Comparison of ENCODE assay signal across 18 cellular contexts in the genomic region with DNA sequence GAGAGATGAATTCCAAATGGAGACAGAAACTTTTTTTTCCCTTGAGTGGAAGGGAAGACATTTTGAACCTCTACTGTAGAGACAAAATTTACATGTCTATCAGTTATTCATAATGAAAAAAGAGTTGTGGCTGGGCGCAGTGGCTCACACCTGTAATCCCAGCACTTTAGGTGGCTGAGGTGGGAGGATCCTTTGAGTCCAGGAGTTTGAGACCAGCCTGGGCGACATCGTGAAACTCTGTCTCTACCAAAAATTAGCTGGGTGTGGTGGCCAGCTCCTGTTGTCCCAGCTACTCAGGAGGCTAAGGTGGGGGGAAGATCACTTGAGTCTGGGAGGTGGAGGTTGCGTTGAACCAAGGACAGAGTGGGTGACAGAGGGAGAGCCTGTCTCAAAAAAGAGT. TPM values are rescaled to one million over a fixed set of nuclear protein-coding genes. Genes with fewer than 3 reads are reported as not detected.
DNase-seq lines count a peak whose midpoint lies in the region; ATAC-seq and TF ChIP-seq lines count a peak whose summit lies in the region.
"Had no signal": no experiment of that assay in that cellular context is flagged by ENCODE, and none has a peak within 500 bp of the region (broad histone marks: within the 10 kb centered on the region; RNA-seq: fewer than 3 reads in every experiment).

No MANE protein-coding gene starts in this region.

- POLR2A ChIA-PET in IMR-90 (lab: Charles Lee; ENCODE audit: unreplicated experiment): no interaction called here

- no peak overlapping the region for H3K14ac ChIP-seq in IMR-90 (replicated peaks; ENCODE audit: low read depth, low read length)

- H4K20me1 ChIP-seq in IMR-90 (ENCODE audit: insufficient read depth, low read length): peaks cover 37% of the 10 kb centered on the region
- H4K20me1 ChIP-seq in GM23248 (ENCODE audit: insufficient read depth): no peaks in the 10 kb centered on the region

- no peaks in the 10 kb centered on the region for H3K9me3 Mint-ChIP-seq in activated T-helper 17 cell treated with anti-CD3 and anti-CD28 coated beads, Interleukin-2, amount 50 U/mL, for 72 hours
- H3K9me3 Mint-ChIP-seq in stimulated activated effector memory CD8-positive, alpha-beta T cell treated with anti-CD3 and anti-CD28 coated beads, Interleukin-12 subunit alpha, Interleukin-12 subunit beta, amount 100 ng/mL, for 72 hours: no peaks in the 10 kb centered on the region

- CTCF ChIA-PET in IMR-90 (lab: Yijun Ruan, JAX): no interaction called here

- no peak overlapping the region for H2AK9ac ChIP-seq in IMR-90 (replicated peaks; ENCODE audit: low read depth, low read length, poor library complexity)

- no peak overlapping the region for H2BK5ac ChIP-seq in IMR-90 (ENCODE audit: low read depth, low read length, poor library complexity, severe bottlenecking)

- H3K79me2 ChIP-seq in GM23248 (ENCODE audit: insufficient read depth): peaks cover 84% of the 10 kb centered on the region

- no peak for TF ChIP-seq POLR2A in IMR-90 (IDR thresholded peaks at IDR 0.05; ENCODE audit: low read depth, low read length)

- no peaks in the 10 kb centered on the region for H3K4me1 ChIP-seq in IMR-90 (ENCODE audit: control insufficient read depth, insufficient read depth, low read length)
- peaks cover 40% of the 10 kb centered on the region for H3K4me1 ChIP-seq in GM23248 (ENCODE audit: insufficient read depth)

- H3K4me1 Mint-ChIP-seq in activated T-helper 17 cell treated with anti-CD3 and anti-CD28 coated beads, Interleukin-2, amount 50 U/mL, for 72 hours: peaks cover 37% of the 10 kb centered on the region
- H3K4me1 Mint-ChIP-seq in stimulated activated effector memory CD8-positive, alpha-beta T cell treated with anti-CD3 and anti-CD28 coated beads, Interleukin-12 subunit alpha, Interleukin-12 subunit beta, amount 100 ng/mL, for 72 hours: peaks cover 43% of the 10 kb centered on the region

- H3K9me1 ChIP-seq in IMR-90 (ENCODE audit: insufficient read depth, low read length): peaks cover 6% of the 10 kb centered on the region

- WGBS in IMR-90 (ENCODE audit: extremely low coverage in 2 of 2, insufficient read length in 1 of 2), 2 experiments: 100% methylated on average over 2 of the region's 4 CpGs; no CpG with 5 or more reads in 1 of the 2 experiments
- WGBS in GM23248 (ENCODE audit: low coverage in 1 of 2, low lambda C conversion rate in 2 of 2, missing lambda C conversion rate in 2 of 2), 2 experiments: 96 to 99% methylated on average over 4 of the region's 4 CpGs

- H4K8ac ChIP-seq in IMR-90 (ENCODE audit: low read depth in 2 of 2, low read length in 2 of 2): 0 out of 4 replicates have a peak overlapping the region, but pooled peaks of 1 of the 2 experiments have one; percentile 25

- peaks cover 7 to 39% of the 10 kb centered on the region in 2 experiments for H3K79me1 ChIP-seq in IMR-90 (ENCODE audit: low read depth in 1 of 2, low read length in 2 of 2)

- H2BK15ac ChIP-seq in IMR-90 (ENCODE audit: low read depth, low read length): no peak overlapping the region

- no peak for ATAC-seq in IMR-90 (ENCODE audit: low read depth)
- ATAC-seq in activated T-helper 17 cell treated with anti-CD3 and anti-CD28 coated beads, Interleukin-2, amount 50 U/mL, for 72 hours (replicated peaks): peak; percentile 17
- peak; percentile 3 for ATAC-seq in stimulated activated effector memory CD8-positive, alpha-beta T cell treated with anti-CD3 and anti-CD28 coated beads, Interleukin-12 subunit alpha, Interleukin-12 subunit beta, amount 100 ng/mL, for 72 hours
- no peak for ATAC-seq in HG02870 (IDR thresholded peaks at IDR 0.05; ENCODE audit: unreplicated experiment)

- no peak overlapping the region for H3K56ac ChIP-seq in IMR-90 (ENCODE audit: extremely low read depth, insufficient read depth, low read length)

- H3K18ac ChIP-seq in IMR-90 (ENCODE audit: low read depth, low read length): no peak overlapping the region

- H2AK5ac ChIP-seq in IMR-90 (ENCODE audit: low read depth, low read length): no peak overlapping the region

- BruUV-seq in IMR-90 (replicated peaks; lab: Mats Ljungman, UMichigan): no TSS peak

- H2AFZ ChIP-seq in IMR-90 (replicated peaks; ENCODE audit: low read length, poor library complexity) (no peak overlapping the region), GM23248 (no peak overlapping the region)

- no peak overlapping the region for H2BK120ac ChIP-seq in IMR-90 (ENCODE audit: low read depth, low read length)

- peak overlapping the region; percentile 66; the same call in 1 of the 2 replicates for H3K23ac ChIP-seq in IMR-90 (ENCODE audit: low read depth, low read length)

- H3K36me3 ChIP-seq in IMR-90 (ENCODE audit: control insufficient read depth, insufficient read depth, low read length) (peaks cover 2% of the 10 kb centered on the region), GM23248 (ENCODE audit: low read depth) (0 out of 2 replicates have a peak, but pooled peaks cover 4% of the 10 kb centered on the region)

- peak overlapping the region; percentile 85 for H3K27ac Mint-ChIP-seq in activated T-helper 17 cell treated with anti-CD3 and anti-CD28 coated beads, Interleukin-2, amount 50 U/mL, for 72 hours
- no peak overlapping the region for H3K27ac Mint-ChIP-seq in stimulated activated effector memory CD8-positive, alpha-beta T cell treated with anti-CD3 and anti-CD28 coated beads, Interleukin-12 subunit alpha, Interleukin-12 subunit beta, amount 100 ng/mL, for 72 hours

- no peak overlapping the region for H4K91ac ChIP-seq in IMR-90 (ENCODE audit: insufficient read depth, low read depth, low read length)

- H2BK20ac ChIP-seq in IMR-90 (ENCODE audit: low read depth, low read length): no peak overlapping the region

- H3K27ac ChIP-seq in IMR-90 (ENCODE audit: insufficient read depth, low read length): no peak overlapping the region
- H3K27ac ChIP-seq in GM23248: no peak overlapping the region
- H3K27ac ChIP-seq: upper lobe of left lung had no signal

- H4K5ac ChIP-seq in IMR-90 (ENCODE audit: low read depth, low read length): no peak overlapping the region

- H3K4me3 ChIP-seq in IMR-90 (ENCODE audit: insufficient read depth, low read depth, low read length) (no peak overlapping the region), GM23248 (no peak overlapping the region)
- H3K4me3 ChIP-seq: upper lobe of left lung had no signal

- H3K36me3 Mint-ChIP-seq in activated T-helper 17 cell treated with anti-CD3 and anti-CD28 coated beads, Interleukin-2, amount 50 U/mL, for 72 hours (ENCODE audit: low read depth): peaks cover 27% of the 10 kb centered on the region
- H3K36me3 Mint-ChIP-seq in stimulated activated effector memory CD8-positive, alpha-beta T cell treated with anti-CD3 and anti-CD28 coated beads, Interleukin-12 subunit alpha, Interleukin-12 subunit beta, amount 100 ng/mL, for 72 hours: no peaks in the 10 kb centered on the region

- no peak for TF ChIP-seq RAD21 in IMR-90 (IDR thresholded peaks at IDR 0.05; ENCODE audit: low read length)

- intact Hi-C loops in IMR-90 (cut with micrococcal nuclease): no loop called here

- H3K4me3 Mint-ChIP-seq in activated T-helper 17 cell treated with anti-CD3 and anti-CD28 coated beads, Interleukin-2, amount 50 U/mL, for 72 hours: no peak overlapping the region
- no peak overlapping the region for H3K4me3 Mint-ChIP-seq in stimulated activated effector memory CD8-positive, alpha-beta T cell treated with anti-CD3 and anti-CD28 coated beads, Interleukin-12 subunit alpha, Interleukin-12 subunit beta, amount 100 ng/mL, for 72 hours

- H3K9ac ChIP-seq in IMR-90 (ENCODE audit: low read depth, low read length) (no peak overlapping the region), GM23248 (no peak overlapping the region)

- H3K27me3 Mint-ChIP-seq in activated T-helper 17 cell treated with anti-CD3 and anti-CD28 coated beads, Interleukin-2, amount 50 U/mL, for 72 hours: no peaks in the 10 kb centered on the region
- H3K27me3 Mint-ChIP-seq: brain had no signal

- DNase-seq in activated naive CD4-positive, alpha-beta T cell treated with Interleukin-2 at 50 U/mL for 16 hours: peak; percentile 15
- DNase-seq in activated naive CD4-positive, alpha-beta T cell treated with anti-CD3 and anti-CD28 coated beads, Interleukin-2, amount 50 U/mL, for 16 hours: no peak
- no peak for DNase-seq in IMR-90
- peak in 1 of 2 donors; percentile 60 for DNase-seq in stimulated activated effector memory CD8-positive, alpha-beta T cell treated with anti-CD3 and anti-CD28 coated beads, Interleukin-12 subunit alpha, Interleukin-12 subunit beta, amount 100 ng/mL, for 72 hours (ENCODE audit: low spot score in 2 of 2)
- no peak for DNase-seq in Ammon's horn (ENCODE audit: low spot score)
- DNase-seq in GM23248: no peak
- DNase-seq: DMS79; effector memory CD4-positive, alpha-beta T cell; mammary epithelial cell; NCI-H1694 treated with DMSO at 0.1 percent for 48 hours; NCI-H526; occipital lobe; RPMI8226; small intestine; upper lobe of left lung had no signal

- no peaks in the 10 kb centered on the region for H3K9me3 ChIP-seq in IMR-90 (ENCODE audit: control insufficient read depth, insufficient read depth, low read length)
- no peaks in the 10 kb centered on the region for H3K9me3 ChIP-seq in GM23248 (ENCODE audit: low read depth)
- H3K9me3 ChIP-seq: upper lobe of left lung had no signal

- no peaks in the 10 kb centered on the region for H3K9me2 ChIP-seq in GM23248 (ENCODE audit: insufficient read depth)

- no peaks in the 10 kb centered on the region for H3K27me3 ChIP-seq in IMR-90 (ENCODE audit: control insufficient read depth, insufficient read depth, low read length)
- no peaks in the 10 kb centered on the region for H3K27me3 ChIP-seq in GM23248 (replicated peaks; ENCODE audit: insufficient read depth)
- H3K27me3 ChIP-seq: upper lobe of left lung had no signal

- no peak for TF ChIP-seq CTCF in IMR-90 (conservative IDR thresholded peaks at IDR 0.05; ENCODE audit: low read depth, low read length)

- H3K4me2 ChIP-seq in IMR-90 (ENCODE audit: low read depth, low read length) (no peak overlapping the region), GM23248 (ENCODE audit: unreplicated experiment) (no peak overlapping the region)

- dilution Hi-C loops in IMR-90 (cut with HindIII; ENCODE audit: low sequenced_read_pairs, unreplicated experiment): no loop called here

- in situ Hi-C loops in IMR-90 (cut with MboI; ENCODE audit: low sequenced_read_pairs): no loop called here
- in situ Hi-C loops in GM23248 (cut with MboI): no loop called here

- peaks cover 13% of the 10 kb centered on the region; the same call in 1 of the 2 replicates for H3F3A ChIP-seq in GM23248 (ENCODE audit: insufficient read depth)

- no peak overlapping the region for H3K4ac ChIP-seq in IMR-90 (ENCODE audit: low read depth, low read length)

RNA-seq across cellular contexts. Expression of a gene that starts 4.1 kb away (rescaled TPM):
- total RNA-seq in IMR-90 (2012; rRNA removed): 11.1 and 20.3 TPM in 2 replicates
- 9.5 and 11.5 TPM in 2 replicates for polyA plus RNA-seq in IMR-90 (2012; rRNA removed)
- 2.1 and 3.7 TPM in 2 replicates for polyA plus RNA-seq in IMR-90 (2012; cell fraction: cytosol; rRNA removed)
- 3.2 and 23.1 TPM in 2 replicates for polyA plus RNA-seq in IMR-90 (2012; cell fraction: nucleus; rRNA removed; ENCODE audit: low replicate concordance)
- 10 to 100 TPM; 78.2 to 89.2 TPM for total RNA-seq in activated T-helper 17 cell treated with anti-CD3 and anti-CD28 coated beads, Interleukin-2, amount 50 U/mL, for 72 hours
- total RNA-seq in GM23248 (2014; rRNA removed; shearing (Covaris generic)): 15.0 and 24.0 TPM in 2 replicates
- polyA plus RNA-seq in GM23248 (2016; fragmentation: Nextera tagmentation; extraction: Ambion mirVana): 19.4 and 20.1 TPM in 2 replicates

RNA-seq across cellular contexts. Expression of a gene that starts 53.4 kb away (rescaled TPM):
- 73.5 and 98.6 TPM in 2 replicates for total RNA-seq in IMR-90 (2012; rRNA removed)
- polyA plus RNA-seq in IMR-90 (2012; rRNA removed): 46.7 and 49.4 TPM in 2 replicates
- 23.6 and 31.4 TPM in 2 replicates for polyA plus RNA-seq in IMR-90 (2012; cell fraction: cytosol; rRNA removed)
- polyA plus RNA-seq in IMR-90 (2012; cell fraction: nucleus; rRNA removed; ENCODE audit: low replicate concordance): 10.0 and 32.2 TPM in 2 replicates
- 10 to 100 TPM; 36.2 to 48.1 TPM for total RNA-seq in activated T-helper 17 cell treated with anti-CD3 and anti-CD28 coated beads, Interleukin-2, amount 50 U/mL, for 72 hours
- 39.7 and 49.4 TPM in 2 replicates for total RNA-seq in GM23248 (2014; rRNA removed; shearing (Covaris generic))
- 88.6 and 90.0 TPM in 2 replicates for polyA plus RNA-seq in GM23248 (2016; fragmentation: Nextera tagmentation; extraction: Ambion mirVana)

Comparison
In these comparisons a context has a peak if more than half of its experiments do, and no peak if none do; other contexts are left out.
1. ATAC-seq: peak in activated T-helper 17 cell treated with anti-CD3 and anti-CD28 coated beads, Interleukin-2, amount 50 U/mL, for 72 hours (single experiment) and stimulated activated effector memory CD8-positive, alpha-beta T cell treated with anti-CD3 and anti-CD28 coated beads, Interleukin-12 subunit alpha, Interleukin-12 subunit beta, amount 100 ng/mL, for 72 hours (single experiment); none in IMR-90 (single experiment) and HG02870 (single experiment).